In genomic region chr17:2853722-2854580, GRCh38 we compare ENCODE assay signal across 1 cellular context.
TF ChIP-seq lines count a peak whose summit lies in the region.

No MANE protein-coding gene starts in this region.

TF ChIP-seq in HEK293, 187 proteins besides CTCF, POLR2A, EP300 and RAD21 (continued from another document):
- no peak for TF ChIP-seq SETDB1 (IDR thresholded peaks at IDR 0.05; ENCODE audit: insufficient read length, low read length)
- no peak for TF ChIP-seq ZNF843 (tag by site-specific recombination; IDR thresholded peaks at IDR 0.05)
- no peak for TF ChIP-seq TSHZ1 (tag by site-specific recombination; IDR thresholded peaks at IDR 0.05; ENCODE audit: borderline replicate concordance)
- 0 out of 2 replicates have a peak, but pooled peaks have one; percentile 8 for TF ChIP-seq PBX3 (CRISPR knock-in tag; IDR thresholded peaks at IDR 0.05)
- TF ChIP-seq KLF17 (tag by site-specific recombination; IDR thresholded peaks at IDR 0.05), result peak; percentile 27; the same call in 1 of the 2 replicates
- no peak for TF ChIP-seq ZNF776 (tag by site-specific recombination; IDR thresholded peaks at IDR 0.05; ENCODE audit: borderline replicate concordance)
- TF ChIP-seq ZBTB8A (tag by site-specific recombination; IDR thresholded peaks at IDR 0.05), result peak; percentile 39; the same call in 1 of the 2 replicates
- TF ChIP-seq MYNN (tag by site-specific recombination; IDR thresholded peaks at IDR 0.05; ENCODE audit: borderline replicate concordance), result no peak
- no peak for TF ChIP-seq ZBTB49 (tag by site-specific recombination; IDR thresholded peaks at IDR 0.05; ENCODE audit: low read depth)
- TF ChIP-seq ZNF571 (tag by site-specific recombination; IDR thresholded peaks at IDR 0.05), result no peak
- no peak for TF ChIP-seq ZNF26 (tag by site-specific recombination; IDR thresholded peaks at IDR 0.05)
- no peak for TF ChIP-seq ZNF324 (tag by site-specific recombination; IDR thresholded peaks at IDR 0.05)
- TF ChIP-seq ZNF521 (tag by site-specific recombination; IDR thresholded peaks at IDR 0.05), result no peak
- TF ChIP-seq ZNF555 (tag by site-specific recombination; conservative IDR thresholded peaks at IDR 0.05), result no peak
- no peak for TF ChIP-seq GLI2 (tag by site-specific recombination; IDR thresholded peaks at IDR 0.05; ENCODE audit: borderline replicate concordance, low read depth)
- TF ChIP-seq ZNF175 (tag by site-specific recombination; IDR thresholded peaks at IDR 0.05), result no peak
- TF ChIP-seq PRDM6 (tag by site-specific recombination; IDR thresholded peaks at IDR 0.05), result no peak
- TF ChIP-seq ZNF704 (tag by site-specific recombination; IDR thresholded peaks at IDR 0.05), result no peak
- no peak for TF ChIP-seq ZIC2 (tag by site-specific recombination; IDR thresholded peaks at IDR 0.05)
- no peak for TF ChIP-seq ZNF792 (tag by site-specific recombination; IDR thresholded peaks at IDR 0.05)
- no peak for TF ChIP-seq YY1 (tag by site-specific recombination; IDR thresholded peaks at IDR 0.05)
- TF ChIP-seq ZBTB11 (tag by site-specific recombination; conservative IDR thresholded peaks at IDR 0.05; ENCODE audit: low read depth), result peak; percentile 28; the same call in 1 of the 2 replicates
- no peak for TF ChIP-seq ZNF248 (tag by site-specific recombination; IDR thresholded peaks at IDR 0.05)
- TF ChIP-seq ZNF473 (tag by site-specific recombination; IDR thresholded peaks at IDR 0.05), result no peak
- no peak for TF ChIP-seq ZNF184 (tag by site-specific recombination; IDR thresholded peaks at IDR 0.05)
- no peak for TF ChIP-seq ZNF169 (tag by site-specific recombination; IDR thresholded peaks at IDR 0.05)
- 0 out of 2 replicates have a peak, but pooled peaks have one; percentile 25 for TF ChIP-seq HIC1 (tag by site-specific recombination; IDR thresholded peaks at IDR 0.05)
- no peak for TF ChIP-seq ZNF280C (tag by site-specific recombination; IDR thresholded peaks at IDR 0.05)
- TF ChIP-seq ZNF791 (tag by site-specific recombination; IDR thresholded peaks at IDR 0.05), result no peak
- TF ChIP-seq REPIN1 (tag by site-specific recombination; IDR thresholded peaks at IDR 0.05; ENCODE audit: low read depth), result no peak
- no peak for TF ChIP-seq ZNF132 (tag by site-specific recombination; IDR thresholded peaks at IDR 0.05; ENCODE audit: borderline replicate concordance)
TF ChIP-seq in HEK293: peak in this region for 20.
